28 cellular contexts compared by ENCODE assay signal in genomic region chr19:34235425-34235940, GRCh38.
"Had no signal": no experiment of that assay in that cellular context is flagged by ENCODE, and none has a peak within 500 bp of the region (broad histone marks: within the 10 kb centered on the region; RNA-seq: fewer than 3 reads in every experiment).

No MANE protein-coding gene starts in this region.

- H3K27ac Mint-ChIP-seq: stimulated activated memory B cell treated with anti-CD40 and anti-IgM and Interleukin-4, amounts not matched to agents 10 μg/mL and 1 μg/mL and 100 μg/mL, for 72 hours had no signal

- H3K9me3 Mint-ChIP-seq: effector memory CD8-positive, alpha-beta T cell; immature natural killer cell; naive thymus-derived CD8-positive, alpha-beta T cell; nephron progenitor cell; stimulated activated memory B cell treated with anti-CD40 and anti-IgM and Interleukin-4, amounts not matched to agents 10 μg/mL and 1 μg/mL and 100 μg/mL, for 72 hours had no signal

- H3K27ac ChIP-seq: lower lobe of right lung, ovary, psoas muscle, sigmoid colon, spleen, thoracic aorta, upper lobe of left lung, uterus had no signal

- H3K36me3 ChIP-seq: ovary, uterus had no signal

- H3K27me3 Mint-ChIP-seq: effector memory CD8-positive, alpha-beta T cell; naive thymus-derived CD8-positive, alpha-beta T cell; stimulated activated memory B cell treated with anti-CD40 and anti-IgM and Interleukin-4, amounts not matched to agents 10 μg/mL and 1 μg/mL and 100 μg/mL, for 72 hours had no signal

- H3K4me3 Mint-ChIP-seq: effector memory CD8-positive, alpha-beta T cell; immature natural killer cell; naive thymus-derived CD8-positive, alpha-beta T cell; nephron progenitor cell; stimulated activated memory B cell treated with anti-CD40 and anti-IgM and Interleukin-4, amounts not matched to agents 10 μg/mL and 1 μg/mL and 100 μg/mL, for 72 hours had no signal

- FAIRE-seq: endometrium, frontal cortex, keratinocyte had no signal

- H3K4me3 ChIP-seq: esophagus squamous epithelium, lower lobe of right lung, ovary, psoas muscle, sigmoid colon, spleen, thoracic aorta, tibial nerve, upper lobe of left lung, uterus had no signal

- DNase-seq: cortex of kidney; effector memory CD8-positive, alpha-beta T cell; erythroblast; esophagus squamous epithelium; hypothalamus; immature natural killer cell; left ventricle myocardium superior; lower lobe of right lung; naive thymus-derived CD8-positive, alpha-beta T cell; nephron progenitor cell; nucleus accumbens; posterior cingulate gyrus; psoas muscle; right cardiac atrium; sigmoid colon; spleen; stimulated activated CD4-positive, alpha-beta T cell treated with anti-CD3 and anti-CD28 coated beads, Interleukin-4, amount 100 ng/mL, for 4 hours; stimulated activated naive CD8-positive, alpha-beta T cell treated with anti-CD3 and anti-CD28 coated beads, Interleukin-15, Interleukin-2, amounts not matched to agents 100 U/mL and 50 U/mL, for 24 hours; substantia nigra; uterus had no signal

- H3K27me3 ChIP-seq: esophagus squamous epithelium, ovary, sigmoid colon, spleen, tibial nerve, upper lobe of left lung, uterus had no signal

- H3K9me3 ChIP-seq: esophagus squamous epithelium, lower lobe of right lung, ovary, psoas muscle, sigmoid colon, spleen, thoracic aorta, tibial nerve, upper lobe of left lung, uterus had no signal

- H3K4me1 ChIP-seq: uterus had no signal

- ATAC-seq: effector memory CD8-positive, alpha-beta T cell; left ventricle myocardium superior; naive thymus-derived CD8-positive, alpha-beta T cell; psoas muscle; right cardiac atrium; stimulated activated memory B cell treated with anti-CD40 and anti-IgM and Interleukin-4, amounts not matched to agents 10 μg/mL and 1 μg/mL and 100 μg/mL, for 72 hours; stimulated activated naive CD8-positive, alpha-beta T cell treated with anti-CD3 and anti-CD28 coated beads, Interleukin-15, Interleukin-2, amounts not matched to agents 100 U/mL and 50 U/mL, for 24 hours had no signal
